ENCODE assay signal across 8 cellular contexts in genomic region chr20:18057106-18057993, GRCh38. TPM values are rescaled to one million over a fixed set of nuclear protein-coding genes. Genes with fewer than 3 reads are reported as not detected.
A peak's percentile ranks its signal among the peaks of the same experiment; 100 is the strongest.
DNase-seq lines count a peak whose midpoint lies in the region; ATAC-seq, FAIRE-seq and TF ChIP-seq lines count a peak whose summit lies in the region.

TSS of gene OVOL2 (minus strand) at chr20:18057916. CDS start at chr20:18057634, 282 bp downstream.

- peaks cover 6% of the 10 kb centered on the region for H3K4me1 Mint-ChIP-seq in astrocyte (ENCODE audit: low read depth, unreplicated experiment)

- FAIRE-seq in astrocyte (lab: Jason Lieb, UNC), result no peak

- peak within 1 kb of the TSS; percentile 72 for H3K4me3 Mint-ChIP-seq in astrocyte (ENCODE audit: unreplicated experiment)

- H3K27me3 Mint-ChIP-seq in astrocyte (ENCODE audit: low read depth, unreplicated experiment), result peaks cover 62% of the 10 kb centered on the region

- TF ChIP-seq EP300 in transverse colon (IDR thresholded peaks at IDR 0.05; ENCODE audit: low read depth), result no peak

- DNase-seq in DMS153 treated with DMSO at 0.1 percent for 48 hours (lab: John Stamatoyannopoulos, UW; ENCODE audit: unreplicated experiment), result peak; percentile 61
- DNase-seq in M059J (ENCODE audit: low read depth), result peak; percentile 31
- no peak for DNase-seq in astrocyte (ENCODE audit: low read depth)
- peak; percentile 53 to 61 (median 60) for DNase-seq in right lobe of liver
- peak; percentile 94 for DNase-seq in transverse colon
- DNase-seq in inferior parietal cortex (ENCODE audit: extremely low spot score), result no peak
- no peak for DNase-seq in dedifferentiated amniotic fluid mesenchymal stem cell (ENCODE audit: extremely low spot score)
- no peak for DNase-seq in medulla oblongata (ENCODE audit: extremely low spot score)

- H3K4me1 ChIP-seq in astrocyte (ENCODE audit: insufficient read depth, low read length) (no peaks in the 10 kb centered on the region), right lobe of liver (peaks cover 0 to 7% (median 0%) of the 10 kb centered on the region in 4 donors), transverse colon (peaks cover 5 to 48% (median 39%) of the 10 kb centered on the region in 4 donors)

- H3K36me3 ChIP-seq in astrocyte (ENCODE audit: insufficient read depth, low read length) (no peaks in the 10 kb centered on the region), right lobe of liver (no peaks in the 10 kb centered on the region), transverse colon (no peaks in the 10 kb centered on the region)

- H3K36me3 Mint-ChIP-seq in astrocyte (ENCODE audit: low read depth, unreplicated experiment), result no peaks in the 10 kb centered on the region

- H3K27me3 ChIP-seq in astrocyte (ENCODE audit: insufficient read depth, low read length) (peaks cover 62% of the 10 kb centered on the region), right lobe of liver (peaks cover 17 to 31% of the 10 kb centered on the region in 2 donors), transverse colon (peaks cover 71% of the 10 kb centered on the region)

- H3K9me3 ChIP-seq in astrocyte (ENCODE audit: insufficient read depth, low read depth, low read length), result no peaks in the 10 kb centered on the region
- no peaks in the 10 kb centered on the region for H3K9me3 ChIP-seq in right lobe of liver
- H3K9me3 ChIP-seq in transverse colon, result no peaks in the 10 kb centered on the region

- H3K9me3 Mint-ChIP-seq in astrocyte (ENCODE audit: unreplicated experiment), result no peaks in the 10 kb centered on the region

- H4K20me1 ChIP-seq in astrocyte (ENCODE audit: insufficient read depth, low read length), result no peaks in the 10 kb centered on the region

- H3K4me2 ChIP-seq in astrocyte (ENCODE audit: low read length), result peak within 1 kb of the TSS; percentile 57

- no peak within 1 kb of the TSS for H2AFZ ChIP-seq in astrocyte (ENCODE audit: low read depth, low read length)

- ATAC-seq in right lobe of liver, result peak; percentile 42 to 63 (median 58)

- 3% methylated on average over 15 of the region's 72 CpGs for WGBS in right lobe of liver (ENCODE audit: insufficient coverage, low coverage, low lambda C conversion rate, missing lambda C conversion rate)
- WGBS in transverse colon (ENCODE audit: low coverage in 1 of 2), 2 donors, result 2 to 10% methylated on average over 7 to 48 of the region's 72 CpGs

- H3K9ac ChIP-seq in astrocyte (ENCODE audit: low read length), result no peak within 1 kb of the TSS

- intact Hi-C loops in right lobe of liver (cut with DNase I), result no loop called here
- intact Hi-C loops in transverse colon (cut with DNase I; ENCODE audit: low total_unique reads), result no loop called here

- in situ Hi-C loops in transverse colon (cut with MboI; ENCODE audit: low pct_ligation_motif_present in 1 of 4, low pct_unique_long_range_greater_than_20kb in 1 of 4, low sequenced_read_pairs in 3 of 4), result no loop called here

- TF ChIP-seq CTCF in astrocyte (IDR thresholded peaks at IDR 0.05; ENCODE audit: insufficient read depth, low read depth, low read length) (no peak), right lobe of liver (IDR thresholded peaks at IDR 0.05) (no peak), transverse colon (IDR thresholded peaks at IDR 0.05) (no peak)

- H3K4me3 ChIP-seq in astrocyte (ENCODE audit: insufficient read depth, low read depth, low read length) (no peak within 1 kb of the TSS), right lobe of liver (peak within 1 kb of the TSS; percentile 29 to 50 (median 38)), transverse colon (peak within 1 kb of the TSS; percentile 14 to 64 (median 52))

- no peak within 1 kb of the TSS for H3K27ac ChIP-seq in astrocyte (ENCODE audit: low read depth, low read length)
- H3K27ac ChIP-seq in right lobe of liver, result no peak within 1 kb of the TSS
- peak within 1 kb of the TSS; percentile 88 to 96 (median 91) for H3K27ac ChIP-seq in transverse colon

- no peaks in the 10 kb centered on the region for H3K79me2 ChIP-seq in astrocyte (ENCODE audit: insufficient read depth, low read length)

- TF ChIP-seq POLR2A in right lobe of liver (IDR thresholded peaks at IDR 0.05) (no peak), transverse colon (IDR thresholded peaks at IDR 0.05) (peak; percentile 20)

- no peak within 1 kb of the TSS for H3K27ac Mint-ChIP-seq in astrocyte (ENCODE audit: unreplicated experiment)

RNA-seq across cellular contexts. Expression of gene OVOL2, which starts in this region (rescaled TPM):
- total RNA-seq in M059J (2014; rRNA removed; shearing (Covaris generic)), result 0.22 TPM in 1 of 2 replicates, not detected in the other
- total RNA-seq in astrocyte, result 0.57 TPM in 1 of 2 replicates, not detected in the other
- total RNA-seq in right lobe of liver, result under 1 TPM in 1 of 6 experiments, not detected in 5; 0.25 TPM
- total RNA-seq in transverse colon, result 10 to 100 TPM; 28.4 to 87.6 (median 48.3) TPM

Comparison
In these comparisons a context has a peak if more than half of its experiments do, and no peak if none do; other contexts are left out.
1. RNA of gene OVOL2 (total RNA-seq): 28.4 to 87.6 TPM in transverse colon; 0.57 TPM in astrocyte, 0.22 TPM in M059J and 0.25 TPM in right lobe of liver; every median in the first group is over 10 times any median in the second.
2. Peak in DNase-seq in M059J; RNA of the gene not detected or under 1 TPM.
3. Peak in DNase-seq, ATAC-seq and H3K4me3 ChIP-seq in right lobe of liver; RNA of the gene not detected or under 1 TPM.
4. DNase-seq: peak in DMS153 treated with DMSO at 0.1 percent for 48 hours (single experiment) and transverse colon (single experiment); none in astrocyte (single experiment), inferior parietal cortex (single experiment), dedifferentiated amniotic fluid mesenchymal stem cell (single experiment) and medulla oblongata (single experiment).
5. H3K27ac ChIP-seq: peak in transverse colon (4 of 4); none in astrocyte (single experiment) and right lobe of liver (0 of 3).